Comparison of ENCODE assay signal across 16 cellular contexts in genomic region chr3:185421577-185422232, GRCh38. TPM values are rescaled to one million over a fixed set of nuclear protein-coding genes. Genes with fewer than 3 reads are reported as not detected.
DNase-seq lines count a peak whose midpoint lies in the region; ATAC-seq, FAIRE-seq and TF ChIP-seq lines count a peak whose summit lies in the region.
"Had no signal": no experiment of that assay in that cellular context is flagged by ENCODE, and none has a peak within 500 bp of the region (broad histone marks: within the 10 kb centered on the region; RNA-seq: fewer than 3 reads in every experiment).

No MANE protein-coding gene starts in this region.

- FAIRE-seq in GM19239 (lab: Jason Lieb, UNC) = no peak

- H3K9me3 ChIP-seq in esophagus muscularis mucosa = no peaks in the 10 kb centered on the region
- H3K9me3 ChIP-seq: BE2C, psoas muscle had no signal

- no peaks in the 10 kb centered on the region for H3K27me3 ChIP-seq in esophagus muscularis mucosa
- H3K27me3 ChIP-seq: BE2C had no signal

- H3K9me3 Mint-ChIP-seq in nephron progenitor cell = peaks cover 3% of the 10 kb centered on the region

- no peak overlapping the region for H3K27ac Mint-ChIP-seq in nephron progenitor cell

- no peak overlapping the region for H3K27ac ChIP-seq in esophagus muscularis mucosa (replicated peaks in 1 of 4)
- H3K27ac ChIP-seq: psoas muscle had no signal

- no peaks in the 10 kb centered on the region for H3K36me3 ChIP-seq in esophagus muscularis mucosa
- H3K36me3 ChIP-seq: BE2C had no signal

- no peak overlapping the region for H3K4me3 ChIP-seq in esophagus muscularis mucosa
- H3K4me3 ChIP-seq: psoas muscle had no signal

- intact Hi-C loops in esophagus muscularis mucosa (cut with DNase I) (no loop called here), sciatic nerve (cut with DNase I) (no loop called here)

- peak; percentile 39 for DNase-seq in esophagus muscularis mucosa (ENCODE audit: extremely low spot score)
- no peak for DNase-seq in nephron progenitor cell
- DNase-seq in GM19239 (ENCODE audit: insufficient read length, low spot score) = no peak
- DNase-seq in NCI-H1092 (lab: John Stamatoyannopoulos, UW) = no peak
- no peak for DNase-seq in sciatic nerve (ENCODE audit: low spot score)
- DNase-seq: activated gamma-delta T cell treated with Interleukin-2 at 50 U/mL for 16 hours; BE2C; effector CD4-positive, alpha-beta T cell; KBM-7; left ventricle myocardium superior; NCI-H446; PC-3; psoas muscle had no signal

- H3K36me3 Mint-ChIP-seq in nephron progenitor cell (ENCODE audit: low read depth) = no peaks in the 10 kb centered on the region

- TF ChIP-seq CTCF in esophagus muscularis mucosa (IDR thresholded peaks at IDR 0.05) (no peak), nephron progenitor cell (IDR thresholded peaks at IDR 0.05) (no peak)

- no peak for TF ChIP-seq POLR2A in esophagus muscularis mucosa (IDR thresholded peaks at IDR 0.05; ENCODE audit: low read depth)

- peaks cover 4% of the 10 kb centered on the region for H3K27me3 Mint-ChIP-seq in nephron progenitor cell (ENCODE audit: low read depth, poor library complexity)

- no peak for TF ChIP-seq EP300 in esophagus muscularis mucosa (IDR thresholded peaks at IDR 0.05)

- WGBS in esophagus muscularis mucosa = 94% methylated on average over 6 of the region's 6 CpGs

- ATAC-seq in GM18858 (IDR thresholded peaks at IDR 0.05; ENCODE audit: unreplicated experiment) = peak; percentile 48
- peak; percentile 84 for ATAC-seq in GM21447 (IDR thresholded peaks at IDR 0.05; ENCODE audit: unreplicated experiment)
- peak; percentile 61 for ATAC-seq in HG03045 (IDR thresholded peaks at IDR 0.05; ENCODE audit: unreplicated experiment)
- no peak for ATAC-seq in sciatic nerve
- ATAC-seq: left ventricle myocardium superior, PC-3 had no signal

- no peaks in the 10 kb centered on the region for H3K4me1 Mint-ChIP-seq in nephron progenitor cell

- no peak overlapping the region for H3K4me3 Mint-ChIP-seq in nephron progenitor cell

- no peaks in the 10 kb centered on the region for H3K4me1 ChIP-seq in esophagus muscularis mucosa

RNA-seq across cellular contexts. Expression of gene MAP3K13, which starts 58.8 kb away (rescaled TPM):
- total RNA-seq in esophagus muscularis mucosa = 10 to 100 TPM; 12.8 to 44.9 (median 19.6) TPM
- 22.2 TPM for total RNA-seq in sciatic nerve
